ENCODE assay signal across 25 cellular contexts in genomic region chr6:8054276-8054675, GRCh38.
"Had no signal": no experiment of that assay in that cellular context is flagged by ENCODE, and none has a peak within 500 bp of the region (broad histone marks: within the 10 kb centered on the region; RNA-seq: fewer than 3 reads in every experiment).

No MANE protein-coding gene starts in this region.

- H3K27me3 ChIP-seq: body of pancreas, cardiac muscle cell, Peyer's patch, SJSA1 had no signal

- H3K36me3 ChIP-seq: cardiac muscle cell had no signal

- ATAC-seq: activated CD8-positive, alpha-beta memory T cell treated with anti-CD3 and anti-CD28 coated beads, Interleukin-2, amount 10 ng/mL, durations not matched to agents 7 days and 5 days; activated naive CD4-positive, alpha-beta T cell treated with anti-CD3 and anti-CD28 coated beads, Interleukin-2, amount 50 U/mL, for 72 hours; activated naive CD8-positive, alpha-beta T cell treated with anti-CD3 and anti-CD28 coated beads, Interleukin-2, amount 50 U/mL, for 24 hours; body of pancreas; SK-N-SH treated with all-trans-retinoic acid at 6 μM for 48 hours; WTC11 had no signal

- H3K4me3 ChIP-seq: body of pancreas, cardiac muscle cell, Peyer's patch, SJSA1 had no signal

- DNase-seq: activated CD4-positive, alpha-beta T cell treated with anti-CD3 and anti-CD28 coated beads for 48 hours; activated CD4-positive, alpha-beta T cell treated with anti-CD3 and anti-CD28 coated beads, Interleukin-2, amount 50 U/mL, for 48 hours; activated CD4-positive, CD25-positive, alpha-beta regulatory T cell treated with anti-CD3 and anti-CD28 coated beads, Interleukin-2, amount 50 U/mL, for 72 hours; activated CD8-positive, alpha-beta memory T cell treated with anti-CD3 and anti-CD28 coated beads, Interleukin-2, amount 10 ng/mL, durations not matched to agents 7 days and 5 days; activated effector memory CD4-positive, alpha-beta T cell treated with anti-CD3 and anti-CD28 coated beads, Interleukin-2, amount 50 U/mL, for 16 hours; activated naive CD4-positive, alpha-beta T cell treated with Interleukin-2 at 50 U/mL for 16 hours; activated naive CD8-positive, alpha-beta T cell treated with anti-CD3 and anti-CD28 coated beads, Interleukin-2, amount 50 U/mL, for 24 hours; activated T-cell treated with anti-CD3 and anti-CD28 coated beads, Interleukin-2, amount 50 U/mL, for 24 hours; anterior cingulate cortex; body of pancreas; KG1; NCI-H1048; NCI-H1417; NCI-H1930; NCI-H2171; NCI-H226; NCI-H526; NCI-H774; Peyer's patch; Right ventricle myocardium superior had no signal

- H3K4me1 ChIP-seq: body of pancreas, Peyer's patch had no signal

- H3K9me3 ChIP-seq: body of pancreas, Peyer's patch, SJSA1 had no signal
